Comparison of ENCODE assay signal across 30 cellular contexts in genomic region chr11:7907121-7907520, GRCh38. TPM values are rescaled to one million over a fixed set of nuclear protein-coding genes. Genes with fewer than 3 reads are reported as not detected.
DNase-seq lines count a peak whose midpoint lies in the region; ATAC-seq and TF ChIP-seq lines count a peak whose summit lies in the region.
"Had no signal": no experiment of that assay in that cellular context is flagged by ENCODE, and none has a peak within 500 bp of the region (broad histone marks: within the 10 kb centered on the region; RNA-seq: fewer than 3 reads in every experiment).

No MANE protein-coding gene starts in this region.

- no peaks in the 10 kb centered on the region for H3K27me3 ChIP-seq in PC-3 (ENCODE audit: low read length)
- no peaks in the 10 kb centered on the region for H3K27me3 ChIP-seq in osteoblast (ENCODE audit: insufficient read depth, low read length)
- H3K27me3 ChIP-seq: brain microvascular endothelial cell, uterus had no signal

- POLR2A ChIA-PET in PC-3 (lab: Charles Lee; ENCODE audit: unreplicated experiment) = interaction anchor here (1.0 kb wide), 1 partner anchor 80 kb away, joined by 8 read pairs; the partner anchor contains the start of gene EIF3F

- H4K20me1 ChIP-seq in PC-3 (ENCODE audit: low read length) = no peaks in the 10 kb centered on the region
- H4K20me1 ChIP-seq in osteoblast (ENCODE audit: insufficient read depth, low read length) = no peaks in the 10 kb centered on the region

- H3K27ac ChIP-seq in PC-3 (ENCODE audit: low read length) = no peak overlapping the region; the same call in 1 of the 2 replicates
- H3K27ac ChIP-seq in epithelial cell of prostate = peak overlapping the region; percentile 93
- peak overlapping the region; percentile 5 for H3K27ac ChIP-seq in osteoblast (ENCODE audit: low read depth, low read length)
- H3K27ac ChIP-seq: A549, brain microvascular endothelial cell, heart left ventricle, uterus had no signal

- DNase-seq in PC-3 (no peak), epithelial cell of prostate (ENCODE audit: low read depth, low spot score) (no peak), osteoblast (ENCODE audit: insufficient read length, low spot score, missing footprints) (no peak), mucosa of descending colon (no peak)
- DNase-seq in activated CD4-positive, alpha-beta T cell treated with anti-CD3 and anti-CD28 coated beads for 4 hours = no peak
- DNase-seq: activated CD4-positive, alpha-beta T cell treated with anti-CD3 and anti-CD28 coated beads, Interleukin-2, amount 10 ng/mL, durations not matched to agents 7 days and 5 days; activated naive CD4-positive, alpha-beta T cell; activated T-cell treated with anti-CD3 and anti-CD28 coated beads, Interleukin-2, amount 50 U/mL, for 24 hours; BE2C; brain microvascular endothelial cell; CD8-positive, alpha-beta memory T cell; DMS 273 treated with DMSO at 0.1 percent for 48 hours; heart left ventricle; KBM-7; NCI-H1694 treated with DMSO at 0.1 percent for 48 hours; NCI-H2171; NCI-H524; NK-92 treated with Interleukin-12 subunit alpha and Interleukin-12 subunit beta, amount 100 ng/mL, for 24 hours; SHP77; stimulated activated CD4-positive, alpha-beta T cell treated with anti-CD3 and anti-CD28 coated beads, Interleukin-15, amount 100 ng/mL, for 24 hours; stimulated activated naive CD4-positive, alpha-beta T cell; uterus had no signal

- H3K36me3 ChIP-seq in ES-I3 (ENCODE audit: insufficient read depth, low read length) (no peaks in the 10 kb centered on the region; the same call in 1 of the 2 replicates), PC-3 (ENCODE audit: low read depth, low read length) (no peaks in the 10 kb centered on the region), osteoblast (ENCODE audit: insufficient read depth, low read length) (no peaks in the 10 kb centered on the region), mucosa of descending colon (ENCODE audit: low read depth) (no peaks in the 10 kb centered on the region)
- H3K36me3 ChIP-seq: BE2C, brain microvascular endothelial cell, heart left ventricle, prostate gland, uterus had no signal

- peak overlapping the region; percentile 56; the same call in 1 of the 2 replicates for H3K9ac ChIP-seq in ES-I3 (ENCODE audit: low read depth, low read length)
- H3K9ac ChIP-seq in PC-3 (ENCODE audit: low read length) = no peak overlapping the region

- no peak for ATAC-seq in PC-3
- no peak for ATAC-seq in mucosa of descending colon
- ATAC-seq in GM19328 (IDR thresholded peaks at IDR 0.05; ENCODE audit: unreplicated experiment) = no peak
- ATAC-seq in GM21576 (IDR thresholded peaks at IDR 0.05; ENCODE audit: unreplicated experiment) = no peak
- ATAC-seq: A549, heart left ventricle, sciatic nerve had no signal

- no TSS peak for BruUV-seq in PC-3 (replicated peaks; lab: Mats Ljungman, UMichigan)

- no peaks in the 10 kb centered on the region for H3K9me2 ChIP-seq in PC-3 (replicated peaks; ENCODE audit: low read length)

- H3K4me3 ChIP-seq in PC-3 (ENCODE audit: low read length) (peak overlapping the region; percentile 52), osteoblast (ENCODE audit: insufficient read depth, low read length) (no peak overlapping the region), mucosa of descending colon (no peak overlapping the region)
- H3K4me3 ChIP-seq: A549, heart left ventricle, lung, prostate gland, uterus had no signal

- H3F3A ChIP-seq in PC-3 (ENCODE audit: low read length, unreplicated experiment) = no peaks in the 10 kb centered on the region

- intact Hi-C loops in PC-3 (cut with micrococcal nuclease) = loop anchor here (2.0 kb wide), 1 partner anchor 70 kb away; no protein-coding TSS in a partner anchor
- intact Hi-C loops in mucosa of descending colon (cut with DNase I, micrococcal nuclease) = no loop called here

- H3K4me2 ChIP-seq in PC-3 (ENCODE audit: low read length) = peak overlapping the region; percentile 76
- H3K4me2 ChIP-seq in osteoblast (ENCODE audit: insufficient read depth, low read length) = no peak overlapping the region
- H3K4me2 ChIP-seq: A549 had no signal

- H3K9me3 ChIP-seq in ES-I3 (ENCODE audit: control insufficient read depth, insufficient read depth, low read length) = no peaks in the 10 kb centered on the region
- no peaks in the 10 kb centered on the region for H3K9me3 ChIP-seq in PC-3 (ENCODE audit: low read length)
- H3K9me3 ChIP-seq in osteoblast (ENCODE audit: low read depth, low read length) = no peaks in the 10 kb centered on the region
- H3K9me3 ChIP-seq in mucosa of descending colon = no peaks in the 10 kb centered on the region
- H3K9me3 ChIP-seq: A549, BE2C, heart left ventricle, prostate gland, uterus had no signal

- TF ChIP-seq CTCF in PC-3 (conservative IDR thresholded peaks at IDR 0.05; ENCODE audit: low read depth, low read length) (no peak), osteoblast (IDR thresholded peaks at IDR 0.05; ENCODE audit: extremely low read depth, low read depth, low read length) (no peak), mucosa of descending colon (IDR thresholded peaks at IDR 0.05) (no peak)

- H2AFZ ChIP-seq in PC-3 (ENCODE audit: low read length) (peak overlapping the region; percentile 41; the same call in 1 of the 2 replicates), osteoblast (ENCODE audit: low read length) (peak overlapping the region; percentile 59)

- H3K4me1 ChIP-seq in ES-I3 (ENCODE audit: insufficient read depth, low read length) (peaks cover 33% of the 10 kb centered on the region), PC-3 (ENCODE audit: insufficient read depth, low read length) (peaks cover 61% of the 10 kb centered on the region), osteoblast (ENCODE audit: insufficient read depth, low read length) (peaks cover 30% of the 10 kb centered on the region), mucosa of descending colon (ENCODE audit: low read depth) (peaks cover 11% of the 10 kb centered on the region)
- H3K4me1 ChIP-seq: A549, BE2C, heart left ventricle, prostate gland, uterus had no signal

- CTCF ChIA-PET in PC-3 (lab: Charles Lee) = interaction anchor here (3.0 kb wide), 1 partner anchor 80 kb away, joined by 30 read pairs; the partner anchor contains the start of gene EIF3F

- H3K79me2 ChIP-seq in PC-3 (ENCODE audit: low read length) (peaks cover 19% of the 10 kb centered on the region; the same call in 1 of the 2 replicates), osteoblast (ENCODE audit: insufficient read depth, low read length) (no peaks in the 10 kb centered on the region)

RNA-seq across cellular contexts. Expression of gene OR10A6, which starts 23.9 kb away (rescaled TPM):
- total RNA-seq in PC-3 (2014; rRNA removed) (not detected in 2 replicates), osteoblast (under 0.01 and 0.29 TPM in 2 replicates), mucosa of descending colon (not detected)
- total RNA-seq: activated CD4-positive, alpha-beta T cell treated with anti-CD3 and anti-CD28 coated beads, Interleukin-2, amount 10 ng/mL, durations not matched to agents 7 days and 5 days; CD8-positive, alpha-beta memory T cell; heart left ventricle; lung; prostate gland; sciatic nerve; temporal lobe; uterus had no signal

RNA-seq across cellular contexts. Expression of gene OR10A3, which starts 34.4 kb away (rescaled TPM):
- total RNA-seq in PC-3 (2014; rRNA removed) (not detected in 2 replicates), osteoblast (under 0.01 TPM in 2 replicates), mucosa of descending colon (not detected)
- total RNA-seq: activated CD4-positive, alpha-beta T cell treated with anti-CD3 and anti-CD28 coated beads, Interleukin-2, amount 10 ng/mL, durations not matched to agents 7 days and 5 days; CD8-positive, alpha-beta memory T cell; heart left ventricle; lung; prostate gland; sciatic nerve; temporal lobe; uterus had no signal

RNA-seq across cellular contexts. Expression of gene NLRP10, which starts 58.1 kb away (rescaled TPM):
- total RNA-seq in PC-3 (2014; rRNA removed) (1.9 and 8.9 TPM in 2 replicates), osteoblast (10.0 and 14.1 TPM in 2 replicates), mucosa of descending colon (not detected)
- total RNA-seq: activated CD4-positive, alpha-beta T cell treated with anti-CD3 and anti-CD28 coated beads, Interleukin-2, amount 10 ng/mL, durations not matched to agents 7 days and 5 days; CD8-positive, alpha-beta memory T cell; heart left ventricle; lung; prostate gland; sciatic nerve; temporal lobe; uterus had no signal
